In the genomic region with DNA sequence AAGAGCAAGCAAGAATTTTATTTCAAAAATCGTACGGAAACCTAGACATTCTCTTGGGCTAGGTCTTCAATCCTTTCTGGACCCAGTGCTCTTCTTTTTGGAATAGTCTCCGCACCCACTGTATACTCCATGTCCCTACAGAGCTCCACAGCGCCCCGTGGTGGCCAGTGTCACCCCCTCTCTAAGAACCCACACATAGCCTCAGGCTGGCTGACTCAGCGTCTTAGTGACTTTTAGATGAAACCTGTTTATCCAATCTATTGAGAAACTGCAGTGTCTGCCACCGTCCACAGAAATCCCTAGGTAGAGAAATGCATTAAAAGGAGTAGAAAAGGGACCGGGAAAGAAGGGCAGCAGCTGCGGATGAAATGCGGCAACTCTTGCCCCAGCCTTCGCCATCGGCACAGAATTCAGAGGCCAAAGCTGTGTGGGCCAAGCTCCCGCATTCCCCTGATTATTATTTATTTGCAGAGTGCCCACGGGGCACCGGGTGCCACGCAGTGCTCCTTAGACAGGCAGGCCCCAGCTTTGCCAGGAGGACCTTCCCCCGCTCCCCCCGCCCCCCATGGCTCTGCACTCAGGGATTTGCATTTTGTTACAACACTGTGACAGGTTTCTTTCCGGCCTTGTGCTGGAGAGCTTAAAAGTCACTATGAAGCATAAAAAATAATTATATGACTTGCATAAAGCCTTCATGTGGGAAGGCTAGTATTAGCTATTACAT, we compare ENCODE assay signal across 8 cellular contexts.
DNase-seq lines count a peak whose midpoint lies in the region; ATAC-seq and TF ChIP-seq lines count a peak whose summit lies in the region.

No MANE protein-coding gene starts in this region.

- H3K27ac ChIP-seq in AG04450 (ENCODE audit: low read depth, low read length) = no peak overlapping the region

- H3K4me3 ChIP-seq in AG04450 (ENCODE audit: low read depth, low read length) (no peak overlapping the region), GM12864 (ENCODE audit: low read depth, low read length) (no peak overlapping the region), fibroblast of mammary gland (ENCODE audit: control insufficient read depth, low read depth, low read length) (no peak overlapping the region)

- TF ChIP-seq CTCF in AG04450 (IDR thresholded peaks at IDR 0.05; ENCODE audit: low read depth, low read length) (peak; percentile 47; the same call in 1 of the 2 replicates), GM12864 (IDR thresholded peaks at IDR 0.05; ENCODE audit: low read depth, low read length, missing control alignments) (peak; percentile 30), fibroblast of mammary gland (conservative IDR thresholded peaks at IDR 0.05; ENCODE audit: control insufficient read depth, insufficient read depth, low read depth, low read length) (peak; percentile 39)

- POLR2A ChIA-PET in AG04450 (lab: Yijun Ruan, JAX) = interaction anchor here (1.0 kb wide), 1 partner anchor 16 kb away, joined by 3 read pairs; no protein-coding TSS in a partner anchor

- no peak for DNase-seq in AG04450 (ENCODE audit: low read depth, low spot score)
- no peak for DNase-seq in GM12864 (ENCODE audit: low read depth)
- DNase-seq in RKO (ENCODE audit: low spot score) = peak; percentile 28
- peak; percentile 30 for DNase-seq in fibroblast of mammary gland (ENCODE audit: low read depth)
- no peak for DNase-seq in NCI-H146 (lab: John Stamatoyannopoulos, UW)

- no peaks in the 10 kb centered on the region for H3K9me3 ChIP-seq in AG04450 (ENCODE audit: control insufficient read depth, insufficient read depth, low read length)

- ATAC-seq in HG03469 (IDR thresholded peaks at IDR 0.05; ENCODE audit: unreplicated experiment) (no peak), GM21576 (IDR thresholded peaks at IDR 0.05; ENCODE audit: unreplicated experiment) (no peak), GM21423 (IDR thresholded peaks at IDR 0.05; ENCODE audit: unreplicated experiment) (no peak)

- CTCF ChIA-PET in AG04450 (lab: Charles Lee) = no interaction called here

- no peaks in the 10 kb centered on the region for H3K27me3 ChIP-seq in AG04450 (ENCODE audit: control insufficient read depth, insufficient read depth, low read length)

Comparison
In these comparisons a context has a peak if more than half of its experiments do, and no peak if none do; other contexts are left out.
1. DNase-seq: peak in RKO (single experiment) and fibroblast of mammary gland (single experiment); none in AG04450 (single experiment), GM12864 (single experiment) and NCI-H146 (single experiment).
2. Peak in every context shown above with its lines, with median percentiles within 50 percentile points of each other: CTCF ChIP-seq.